In the genomic region with DNA sequence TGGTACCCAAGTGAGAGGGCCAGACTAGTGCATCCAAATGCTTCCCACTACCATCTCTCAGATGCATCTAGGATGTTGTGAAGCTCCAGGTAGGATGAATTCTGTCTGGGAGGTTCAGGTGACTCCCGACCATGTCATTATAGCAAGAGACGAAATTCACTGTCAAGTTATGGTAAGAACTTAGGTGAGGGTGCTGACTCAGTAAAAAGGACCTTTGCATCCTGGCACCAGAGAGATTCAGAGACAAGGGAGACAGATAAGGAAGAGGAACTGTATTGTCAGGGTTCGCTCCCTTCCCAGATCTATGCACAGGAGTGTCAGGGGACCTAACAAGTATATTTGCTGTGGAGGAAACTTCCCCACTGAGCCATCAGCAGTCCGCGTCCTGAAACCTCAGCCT, we compare ENCODE assay signal across 16 cellular contexts. TPM values are rescaled to one million over a fixed set of nuclear protein-coding genes. Genes with fewer than 3 reads are reported as not detected.
DNase-seq lines count a peak whose midpoint lies in the region; ATAC-seq and TF ChIP-seq lines count a peak whose summit lies in the region.
"Had no signal": no experiment of that assay in that cellular context is flagged by ENCODE, and none has a peak within 500 bp of the region (broad histone marks: within the 10 kb centered on the region; RNA-seq: fewer than 3 reads in every experiment).

No MANE protein-coding gene starts in this region.

- H3K27me3 ChIP-seq in SK-N-SH (ENCODE audit: insufficient read depth): no peaks in the 10 kb centered on the region
- H3K27me3 ChIP-seq in fibroblast of lung (ENCODE audit: control insufficient read depth, insufficient read depth, low read length): no peaks in the 10 kb centered on the region
- no peaks in the 10 kb centered on the region for H3K27me3 ChIP-seq in rectal smooth muscle tissue (ENCODE audit: control insufficient read depth, insufficient read depth, low read length)
- H3K27me3 ChIP-seq in vagina: no peaks in the 10 kb centered on the region
- H3K27me3 ChIP-seq: BE2C had no signal

- TF ChIP-seq CTCF in SK-N-SH (IDR thresholded peaks at IDR 0.05): no peak
- no peak for TF ChIP-seq CTCF in fibroblast of lung (conservative IDR thresholded peaks at IDR 0.05 in 1 of 2, IDR thresholded peaks at IDR 0.05 in 1 of 2; ENCODE audit: low read depth in 1 of 2, low read length in 2 of 2)
- no peak for TF ChIP-seq CTCF in vagina (IDR thresholded peaks at IDR 0.05)
- no peak for TF ChIP-seq CTCF in mesothelial cell of epicardium (IDR thresholded peaks at IDR 0.05; ENCODE audit: unreplicated experiment)

- CTCF ChIA-PET in SK-N-SH (lab: Yijun Ruan, JAX): interaction anchor here (1.2 to 1.5 kb wide), 3 partner anchors 285 to 404 kb away, joined by 3 to 5 read pairs (median 5); no protein-coding TSS in a partner anchor

- TF ChIP-seq POLR2A in vagina (IDR thresholded peaks at IDR 0.05): no peak

- H3K27ac Mint-ChIP-seq in mesothelial cell of epicardium: no peak overlapping the region
- H3K27ac Mint-ChIP-seq: CD4-positive, alpha-beta T cell had no signal

- no peak for ATAC-seq in SK-N-SH treated with all-trans-retinoic acid at 6 μM for 48 hours

- H3K4me2 ChIP-seq in SK-N-SH (peak overlapping the region; percentile 15; the same call in 1 of the 2 replicates), fibroblast of lung (ENCODE audit: extremely low read depth, insufficient read depth, low read length) (peak overlapping the region; percentile 78)
- H3K4me2 ChIP-seq: KMS-11 had no signal

- TF ChIP-seq RAD21 in SK-N-SH (IDR thresholded peaks at IDR 0.05; ENCODE audit: low read length): no peak

- H2AFZ ChIP-seq in SK-N-SH (ENCODE audit: low read depth) (no peak overlapping the region), fibroblast of lung (ENCODE audit: low read length) (no peak overlapping the region)

- DNase-seq in SK-N-SH: no peak
- DNase-seq in fibroblast of lung (ENCODE audit: low read depth in 2 of 2): no peak
- DNase-seq in vagina (ENCODE audit: extremely low spot score in 2 of 2): no peak
- DNase-seq in activated CD4-positive, CD25-positive, alpha-beta regulatory T cell (lab: John Stamatoyannopoulos, UW): no peak
- DNase-seq in mesothelial cell of epicardium (ENCODE audit: low spot score in 2 of 2, unreplicated experiment in 2 of 2): no peak
- no peak for DNase-seq in NCI-H345 (lab: John Stamatoyannopoulos, UW)
- DNase-seq: BE2C; CD4-positive, alpha-beta T cell; NCI-H1092; NCI-H2081 treated with DMSO at 0.1 percent for 48 hours; NCI-H2227 treated with DMSO at 0.1 percent for 48 hours had no signal

- H3K9ac ChIP-seq in SK-N-SH (no peak overlapping the region), fibroblast of lung (ENCODE audit: insufficient read depth, low read length) (no peak overlapping the region), rectal smooth muscle tissue (ENCODE audit: low read length) (no peak overlapping the region)
- H3K9ac ChIP-seq: KMS-11 had no signal

- no peak for TF ChIP-seq EP300 in SK-N-SH (IDR thresholded peaks at IDR 0.05; ENCODE audit: borderline replicate concordance in 1 of 2, low read depth in 1 of 2, low read length in 1 of 2)

- no peaks in the 10 kb centered on the region for H3K27me3 Mint-ChIP-seq in mesothelial cell of epicardium (ENCODE audit: low read depth)

- H3K4me3 Mint-ChIP-seq in mesothelial cell of epicardium: no peak overlapping the region
- H3K4me3 Mint-ChIP-seq: CD4-positive, alpha-beta T cell had no signal

- peaks cover 14% of the 10 kb centered on the region for H3F3A ChIP-seq in SK-N-SH (replicated peaks; ENCODE audit: insufficient read depth)

- H3K4me1 ChIP-seq in SK-N-SH (ENCODE audit: control insufficient read depth in 1 of 2, insufficient read depth in 2 of 2, low read depth in 1 of 2, low read length in 1 of 2) (peaks cover 3 to 31% of the 10 kb centered on the region in 2 experiments; a peak in 3 of 4 replicates), fibroblast of lung (ENCODE audit: control insufficient read depth, extremely low read depth, insufficient read depth, low read length) (peaks cover 20% of the 10 kb centered on the region), rectal smooth muscle tissue (ENCODE audit: control insufficient read depth, insufficient read depth, low read length) (peaks cover 42% of the 10 kb centered on the region), vagina (peaks cover 27% of the 10 kb centered on the region)
- H3K4me1 ChIP-seq: BE2C had no signal

- H4K20me1 ChIP-seq in SK-N-SH (ENCODE audit: insufficient read depth) (no peaks in the 10 kb centered on the region), fibroblast of lung (ENCODE audit: control insufficient read depth, extremely low read depth, insufficient read depth, low read length) (no peaks in the 10 kb centered on the region)

- H3K36me3 ChIP-seq in SK-N-SH (replicated peaks in 1 of 2; ENCODE audit: control insufficient read depth in 1 of 2, insufficient read depth in 2 of 2, low read length in 1 of 2) (no peaks in the 10 kb centered on the region), fibroblast of lung (ENCODE audit: control insufficient read depth, insufficient read depth, low read length) (no peaks in the 10 kb centered on the region), rectal smooth muscle tissue (ENCODE audit: control insufficient read depth, insufficient read depth, low read length) (no peaks in the 10 kb centered on the region), vagina (no peaks in the 10 kb centered on the region)
- H3K36me3 ChIP-seq: BE2C, HAP-1 had no signal

- H3K9me2 ChIP-seq in SK-N-SH: no peaks in the 10 kb centered on the region

- no peaks in the 10 kb centered on the region for H3K79me2 ChIP-seq in SK-N-SH (ENCODE audit: insufficient read depth)
- no peaks in the 10 kb centered on the region for H3K79me2 ChIP-seq in fibroblast of lung (ENCODE audit: control insufficient read depth, insufficient read depth, low read length)

- H3K4me3 ChIP-seq in SK-N-SH (ENCODE audit: low read depth in 2 of 2, low read length in 1 of 2) (no peak overlapping the region), fibroblast of lung (replicated peaks in 1 of 4; ENCODE audit: control extremely low read depth in 1 of 4, insufficient read depth in 1 of 4, low read depth in 3 of 4, low read length in 4 of 4) (no peak overlapping the region), rectal smooth muscle tissue (ENCODE audit: low read length) (no peak overlapping the region), vagina (no peak overlapping the region)
- H3K4me3 ChIP-seq: HAP-1 had no signal

- H3K4me1 Mint-ChIP-seq in mesothelial cell of epicardium: peaks cover 13% of the 10 kb centered on the region

- no peaks in the 10 kb centered on the region for H3K36me3 Mint-ChIP-seq in mesothelial cell of epicardium

- peak overlapping the region; percentile 87 to 91; a peak in 3 of 4 replicates for H3K27ac ChIP-seq in SK-N-SH (ENCODE audit: low read depth in 2 of 2, low read length in 1 of 2)
- peak overlapping the region; percentile 59 for H3K27ac ChIP-seq in fibroblast of lung (ENCODE audit: insufficient read depth, low read length)
- H3K27ac ChIP-seq in rectal smooth muscle tissue (ENCODE audit: low read depth, low read length): peak overlapping the region; percentile 80
- peak overlapping the region; percentile 74 for H3K27ac ChIP-seq in vagina
- H3K27ac ChIP-seq: 22Rv1, KMS-11 had no signal

- no peaks in the 10 kb centered on the region for H3K9me3 ChIP-seq in SK-N-SH
- no peaks in the 10 kb centered on the region for H3K9me3 ChIP-seq in fibroblast of lung (ENCODE audit: control insufficient read depth, insufficient read depth, low read depth, low read length)
- H3K9me3 ChIP-seq in vagina: no peaks in the 10 kb centered on the region
- H3K9me3 ChIP-seq: BE2C, HAP-1 had no signal

- intact Hi-C loops in vagina (cut with DNase I): no loop called here

- no peaks in the 10 kb centered on the region for H3K9me3 Mint-ChIP-seq in mesothelial cell of epicardium
- H3K9me3 Mint-ChIP-seq: CD4-positive, alpha-beta T cell had no signal

- WGBS in SK-N-SH (ENCODE audit: low lambda C conversion rate): 88% methylated on average over 5 of the region's 5 CpGs

- POLR2A ChIA-PET in SK-N-SH (lab: Yijun Ruan, JAX): no interaction called here

TF ChIP-seq in SK-N-SH, 30 proteins besides CTCF, POLR2A, EP300 and RAD21 (continues in another document):
- TF ChIP-seq ELF1 (IDR thresholded peaks at IDR 0.05): no peak
- TF ChIP-seq, protein P1, sequence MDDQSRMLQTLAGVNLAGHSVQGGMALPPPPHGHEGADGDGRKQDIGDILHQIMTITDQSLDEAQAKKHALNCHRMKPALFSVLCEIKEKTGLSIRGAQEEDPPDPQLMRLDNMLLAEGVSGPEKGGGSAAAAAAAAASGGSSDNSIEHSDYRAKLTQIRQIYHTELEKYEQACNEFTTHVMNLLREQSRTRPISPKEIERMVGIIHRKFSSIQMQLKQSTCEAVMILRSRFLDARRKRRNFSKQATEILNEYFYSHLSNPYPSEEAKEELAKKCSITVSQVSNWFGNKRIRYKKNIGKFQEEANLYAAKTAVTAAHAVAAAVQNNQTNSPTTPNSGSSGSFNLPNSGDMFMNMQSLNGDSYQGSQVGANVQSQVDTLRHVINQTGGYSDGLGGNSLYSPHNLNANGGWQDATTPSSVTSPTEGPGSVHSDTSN (IDR thresholded peaks at IDR 0.05): no peak
- TF ChIP-seq JUND (IDR thresholded peaks at IDR 0.05): no peak

TF ChIP-seq in SK-N-SH treated with all-trans-retinoic acid at 6 μM for 48 hours, 23 proteins besides CTCF, POLR2A, EP300 and RAD21 (continues in another document):
- TF ChIP-seq PATZ1 (CRISPR knock-in tag; IDR thresholded peaks at IDR 0.05; ENCODE audit: borderline replicate concordance) (no peak), GLIS3 (CRISPR knock-in tag; IDR thresholded peaks at IDR 0.05) (no peak)

RNA-seq across cellular contexts. Expression of gene PRIM2, which starts 11.2 kb away (rescaled TPM):
- polyA plus RNA-seq in SK-N-SH (2012; rRNA removed): 14.1 and 19.9 TPM in 2 replicates
- polyA plus RNA-seq in SK-N-SH (2012; cell fraction: cytosol; rRNA removed): 23.8 and 27.2 TPM in 2 replicates
- 7.4 and 19.3 TPM in 2 replicates for polyA plus RNA-seq in SK-N-SH (2012; cell fraction: nucleus; rRNA removed)
- total RNA-seq in fibroblast of lung: 35.2 and 59.9 TPM in 2 replicates
- polyA plus RNA-seq in fibroblast of lung: 28.0 and 51.5 TPM in 2 replicates
- polyA plus RNA-seq in fibroblast of lung (2012): 16.3 and 36.7 TPM in 2 replicates
- 4.2 and 30.7 TPM in 2 replicates for polyA minus RNA-seq in fibroblast of lung (ENCODE audit: low replicate concordance)
- total RNA-seq in vagina: 6.9 TPM
- 16.6 to 17.9 TPM (median 16.9 TPM) in 3 replicates for total RNA-seq in mesothelial cell of epicardium
